Comparison of ENCODE assay signal across 21 cellular contexts in the genomic region with DNA sequence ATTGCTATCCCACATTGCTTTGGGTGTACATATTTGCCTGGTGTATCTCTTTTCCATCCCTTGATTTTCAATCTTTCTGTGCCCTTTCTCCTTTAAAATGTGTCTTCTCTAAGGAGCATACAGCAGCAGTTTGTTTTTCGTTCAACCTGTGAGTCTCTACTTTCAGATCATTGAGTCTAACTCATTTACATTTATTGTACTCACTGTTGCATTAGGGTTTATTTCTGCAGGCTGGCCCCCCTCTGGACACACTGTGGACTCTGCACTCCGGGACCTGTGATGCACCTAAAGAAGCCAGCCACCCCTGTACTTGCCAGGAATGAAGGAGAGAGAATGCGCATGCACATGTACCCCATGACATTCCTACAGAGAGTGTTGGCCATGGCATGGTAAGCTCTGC.
"Had no signal": no experiment of that assay in that cellular context is flagged by ENCODE, and none has a peak within 500 bp of the region (broad histone marks: within the 10 kb centered on the region; RNA-seq: fewer than 3 reads in every experiment).

No MANE protein-coding gene starts in this region.

- H3K27me3 ChIP-seq: hepatocyte, pancreas, testis, upper lobe of left lung had no signal

- DNase-seq: cerebellar nuclear complex; effector CD8-positive, alpha-beta T cell; foreskin keratinocyte; left colon; natural killer cell; occipital lobe; retina; stimulated activated CD4-positive, alpha-beta T cell treated with anti-CD3 and anti-CD28 coated beads, Interleukin-4, amount 100 ng/mL, for 4 hours; stimulated activated naive CD8-positive, alpha-beta T cell treated with anti-CD3 and anti-CD28 coated beads, Interleukin-15, Interleukin-2, amounts not matched to agents 100 U/mL and 50 U/mL, for 24 hours; substantia nigra; testis; tibial artery; upper lobe of left lung had no signal

- H3K27ac ChIP-seq: esophagus muscularis mucosa, foreskin keratinocyte, gastroesophageal sphincter, heart left ventricle, hepatocyte, pancreas, testis, tibial artery, upper lobe of left lung had no signal

- H3K4me1 ChIP-seq: esophagus muscularis mucosa, foreskin keratinocyte, gastroesophageal sphincter, pancreas, testis, tibial artery, upper lobe of left lung had no signal

- ATAC-seq: foreskin keratinocyte; gastroesophageal sphincter; heart left ventricle; left colon; natural killer cell; pancreas; sciatic nerve; stimulated activated memory B cell treated with anti-CD40 and anti-IgM and Interleukin-4, amounts not matched to agents 10 μg/mL and 1 μg/mL and 100 μg/mL, for 72 hours; stimulated activated naive CD8-positive, alpha-beta T cell treated with anti-CD3 and anti-CD28 coated beads, Interleukin-15, Interleukin-2, amounts not matched to agents 100 U/mL and 50 U/mL, for 24 hours had no signal

- H2AFZ ChIP-seq: hepatocyte had no signal

- H3K4me3 ChIP-seq: esophagus muscularis mucosa, gastroesophageal sphincter, heart left ventricle, hepatocyte, lung, pancreas, testis, tibial artery, upper lobe of left lung had no signal

- H3K9me3 ChIP-seq: testis had no signal

- H3K4me2 ChIP-seq: hepatocyte had no signal

- H3K79me2 ChIP-seq: hepatocyte had no signal

- H3K36me3 ChIP-seq: esophagus muscularis mucosa, gastroesophageal sphincter, heart left ventricle, pancreas, tibial artery, upper lobe of left lung had no signal
